19 cellular contexts compared by ENCODE assay signal in the genomic region with DNA sequence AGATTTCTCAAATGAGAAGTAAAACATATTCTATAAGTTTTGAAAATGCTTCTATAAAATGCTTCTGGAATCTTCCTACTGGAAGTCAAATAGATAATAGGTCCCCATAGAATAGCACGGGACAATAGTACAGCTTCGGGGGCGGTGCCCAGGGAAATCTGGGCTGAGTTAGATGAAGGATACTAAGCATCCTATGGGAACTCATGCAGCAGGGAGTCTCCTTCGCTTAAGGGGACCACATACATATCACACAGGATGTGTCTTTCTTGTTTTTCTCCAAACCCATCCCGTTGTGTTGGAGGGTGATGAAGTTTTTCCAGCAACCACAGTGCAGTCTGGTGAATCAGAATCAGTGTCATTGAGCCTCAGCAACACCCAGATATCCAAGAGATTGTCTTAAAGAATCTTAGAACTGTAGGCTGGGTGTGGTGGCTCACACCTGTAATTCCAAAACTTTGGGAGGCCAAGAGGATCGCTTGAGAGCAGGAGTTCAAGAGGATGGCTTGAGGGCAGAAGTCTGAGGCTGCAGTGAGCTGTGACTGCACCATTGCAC.
DNase-seq lines count a peak whose midpoint lies in the region; ATAC-seq and TF ChIP-seq lines count a peak whose summit lies in the region.
"Had no signal": no experiment of that assay in that cellular context is flagged by ENCODE, and none has a peak within 500 bp of the region (broad histone marks: within the 10 kb centered on the region; RNA-seq: fewer than 3 reads in every experiment).

No MANE protein-coding gene starts in this region.

- H3K4me3 ChIP-seq in naive thymus-derived CD4-positive, alpha-beta T cell (ENCODE audit: low read length), result no peak overlapping the region
- H3K4me3 ChIP-seq in adrenal gland (no peak overlapping the region), uterus (no peak overlapping the region)
- H3K4me3 ChIP-seq: smooth muscle cell, tibial nerve had no signal

- TF ChIP-seq POLR2A in adrenal gland (IDR thresholded peaks at IDR 0.05) (no peak), uterus (IDR thresholded peaks at IDR 0.05) (no peak)

- H3K36me3 ChIP-seq in KOPT-K1 (ENCODE audit: insufficient read depth, low read length) (peaks cover 5% of the 10 kb centered on the region; the same call in 1 of the 2 replicates), adrenal gland (replicated peaks in 1 of 2) (no peaks in the 10 kb centered on the region), uterus (no peaks in the 10 kb centered on the region)
- peaks cover 0 to 6% (median 0%) of the 10 kb centered on the region in 3 experiments for H3K36me3 ChIP-seq in naive thymus-derived CD4-positive, alpha-beta T cell (ENCODE audit: control insufficient read depth in 2 of 3, insufficient read depth in 3 of 3, low read length in 3 of 3)
- H3K36me3 ChIP-seq: BE2C had no signal

- POLR2A ChIA-PET in naive thymus-derived CD4-positive, alpha-beta T cell (lab: Charles Lee), result interaction anchor here (0.7 to 9.6 kb wide), 8 partner anchors 8 to 781 kb away, joined by 3 to 175 read pairs (median 8); no protein-coding TSS in a partner anchor

- H3K4me1 Mint-ChIP-seq in T-helper 1 cell treated with Interleukin-12 subunit alpha and Interleukin-12 subunit beta and Interleukin-4 antibody, amounts not matched to agents 30 μg/mL and 1 μg/mL, for 36 hours (ENCODE audit: low read depth), result peaks cover 37% of the 10 kb centered on the region
- H3K4me1 Mint-ChIP-seq in activated T-helper 1 cell treated with anti-CD3 and anti-CD28 coated beads, Interleukin-12 subunit alpha, Interleukin-12 subunit beta, Interleukin-2, Interleukin-4 antibody, amounts not matched to agents 30 ng/mL and 10 ng/mL and 1 ng/mL, durations not matched to agents 14 hours and 24 hours and 36 hours (ENCODE audit: low read depth), result peaks cover 48% of the 10 kb centered on the region
- H3K4me1 Mint-ChIP-seq in naive thymus-derived CD4-positive, alpha-beta T cell, result peaks cover 47 to 91% (median 83%) of the 10 kb centered on the region in 7 donors

- peaks cover 22% of the 10 kb centered on the region for H3K9me3 Mint-ChIP-seq in T-helper 1 cell treated with Interleukin-12 subunit alpha and Interleukin-12 subunit beta and Interleukin-4 antibody, amounts not matched to agents 30 μg/mL and 1 μg/mL, for 36 hours
- peaks cover 15% of the 10 kb centered on the region for H3K9me3 Mint-ChIP-seq in activated T-helper 1 cell treated with anti-CD3 and anti-CD28 coated beads, Interleukin-12 subunit alpha, Interleukin-12 subunit beta, Interleukin-2, Interleukin-4 antibody, amounts not matched to agents 30 ng/mL and 10 ng/mL and 1 ng/mL, durations not matched to agents 14 hours and 24 hours and 36 hours
- peaks cover 6 to 19% (median 10%) of the 10 kb centered on the region in 11 donors for H3K9me3 Mint-ChIP-seq in naive thymus-derived CD4-positive, alpha-beta T cell

- peak overlapping the region; percentile 69 for H3K27ac Mint-ChIP-seq in T-helper 1 cell treated with Interleukin-12 subunit alpha and Interleukin-12 subunit beta and Interleukin-4 antibody, amounts not matched to agents 30 μg/mL and 1 μg/mL, for 36 hours
- peak overlapping the region; percentile 72 for H3K27ac Mint-ChIP-seq in activated T-helper 1 cell treated with anti-CD3 and anti-CD28 coated beads, Interleukin-12 subunit alpha, Interleukin-12 subunit beta, Interleukin-2, Interleukin-4 antibody, amounts not matched to agents 30 ng/mL and 10 ng/mL and 1 ng/mL, durations not matched to agents 14 hours and 24 hours and 36 hours
- H3K27ac Mint-ChIP-seq in naive thymus-derived CD4-positive, alpha-beta T cell, result peak overlapping the region; percentile 69 to 98 (median 95)

- DNase-seq in T-helper 1 cell, result no peak
- DNase-seq in activated T-helper 1 cell treated with anti-CD3 and anti-CD28 coated beads, Interleukin-12 subunit alpha, Interleukin-12 subunit beta, Interleukin-2, Interleukin-4 antibody, amounts not matched to agents 30 ng/mL and 10 ng/mL and 1 ng/mL, durations not matched to agents 14 hours and 24 hours and 36 hours (ENCODE audit: low spot score), result no peak
- no peak for DNase-seq in naive thymus-derived CD4-positive, alpha-beta T cell
- no peak for DNase-seq in SKM-1 (lab: John Stamatoyannopoulos, UW; ENCODE audit: unreplicated experiment)
- DNase-seq in adrenal gland, result no peak
- no peak for DNase-seq in uterus
- DNase-seq: amygdala; BE2C; central memory CD4-positive, alpha-beta T cell; effector CD8-positive, alpha-beta T cell; glutamatergic neuron; NCI-H1694; SHP77 had no signal

- peaks cover 29% of the 10 kb centered on the region for H3K36me3 Mint-ChIP-seq in T-helper 1 cell treated with Interleukin-12 subunit alpha and Interleukin-12 subunit beta and Interleukin-4 antibody, amounts not matched to agents 30 μg/mL and 1 μg/mL, for 36 hours (ENCODE audit: low read depth)
- H3K36me3 Mint-ChIP-seq in activated T-helper 1 cell treated with anti-CD3 and anti-CD28 coated beads, Interleukin-12 subunit alpha, Interleukin-12 subunit beta, Interleukin-2, Interleukin-4 antibody, amounts not matched to agents 30 ng/mL and 10 ng/mL and 1 ng/mL, durations not matched to agents 14 hours and 24 hours and 36 hours (ENCODE audit: low read depth), result peaks cover 19% of the 10 kb centered on the region
- peaks cover 6 to 36% (median 30%) of the 10 kb centered on the region in 5 donors for H3K36me3 Mint-ChIP-seq in naive thymus-derived CD4-positive, alpha-beta T cell

- H3K9me3 ChIP-seq in KOPT-K1 (ENCODE audit: insufficient read depth, low read length, poor library complexity, severe bottlenecking), result peaks cover 18% of the 10 kb centered on the region
- H3K9me3 ChIP-seq in naive thymus-derived CD4-positive, alpha-beta T cell (ENCODE audit: control insufficient read depth in 2 of 3, low read length in 3 of 3), result peaks cover 0 to 6% (median 3%) of the 10 kb centered on the region in 3 experiments
- H3K9me3 ChIP-seq in adrenal gland (replicated peaks in 1 of 3), result peaks cover 0 to 6% (median 0%) of the 10 kb centered on the region in 3 donors
- H3K9me3 ChIP-seq in uterus, result no peaks in the 10 kb centered on the region
- H3K9me3 ChIP-seq: BE2C had no signal

- ATAC-seq in naive thymus-derived CD4-positive, alpha-beta T cell, result no peak
- ATAC-seq: left lobe of liver had no signal

- H3K27me3 ChIP-seq in naive thymus-derived CD4-positive, alpha-beta T cell (ENCODE audit: control insufficient read depth in 2 of 2, insufficient read depth in 2 of 2, low read length in 2 of 2), result no peaks in the 10 kb centered on the region
- H3K27me3 ChIP-seq in adrenal gland, result no peaks in the 10 kb centered on the region
- H3K27me3 ChIP-seq in uterus, result no peaks in the 10 kb centered on the region
- H3K27me3 ChIP-seq: BE2C, tibial nerve had no signal

- TF ChIP-seq CTCF in adrenal gland (IDR thresholded peaks at IDR 0.05) (no peak), uterus (IDR thresholded peaks at IDR 0.05) (no peak)

- H3K4me3 Mint-ChIP-seq in T-helper 1 cell treated with Interleukin-12 subunit alpha and Interleukin-12 subunit beta and Interleukin-4 antibody, amounts not matched to agents 30 μg/mL and 1 μg/mL, for 36 hours, result no peak overlapping the region
- no peak overlapping the region for H3K4me3 Mint-ChIP-seq in activated T-helper 1 cell treated with anti-CD3 and anti-CD28 coated beads, Interleukin-12 subunit alpha, Interleukin-12 subunit beta, Interleukin-2, Interleukin-4 antibody, amounts not matched to agents 30 ng/mL and 10 ng/mL and 1 ng/mL, durations not matched to agents 14 hours and 24 hours and 36 hours
- peak overlapping the region; percentile 3 to 84 (median 52) for H3K4me3 Mint-ChIP-seq in naive thymus-derived CD4-positive, alpha-beta T cell

- H3K27me3 Mint-ChIP-seq in T-helper 1 cell treated with Interleukin-12 subunit alpha and Interleukin-12 subunit beta and Interleukin-4 antibody, amounts not matched to agents 30 μg/mL and 1 μg/mL, for 36 hours (ENCODE audit: low read depth), result no peaks in the 10 kb centered on the region
- no peaks in the 10 kb centered on the region for H3K27me3 Mint-ChIP-seq in activated T-helper 1 cell treated with anti-CD3 and anti-CD28 coated beads, Interleukin-12 subunit alpha, Interleukin-12 subunit beta, Interleukin-2, Interleukin-4 antibody, amounts not matched to agents 30 ng/mL and 10 ng/mL and 1 ng/mL, durations not matched to agents 14 hours and 24 hours and 36 hours (ENCODE audit: insufficient read depth)
- no peaks in the 10 kb centered on the region for H3K27me3 Mint-ChIP-seq in naive thymus-derived CD4-positive, alpha-beta T cell

- intact Hi-C loops in activated T-helper 1 cell treated with anti-CD3 and anti-CD28 coated beads, Interleukin-12 subunit alpha, Interleukin-12 subunit beta, Interleukin-2, Interleukin-4 antibody, amounts not matched to agents 30 ng/mL and 10 ng/mL and 1 ng/mL, durations not matched to agents 14 hours and 24 hours and 36 hours (cut with micrococcal nuclease), result no loop called here
- intact Hi-C loops in naive thymus-derived CD4-positive, alpha-beta T cell (cut with micrococcal nuclease), result no loop called here
- intact Hi-C loops in adrenal gland (cut with DNase I) (no loop called here), uterus (cut with DNase I; ENCODE audit: low total_unique reads) (no loop called here)

- WGBS in adrenal gland, 4 donors, result 90 to 96% (median 93%) methylated on average over 5 to 6 of the region's 6 CpGs

- H3K4me1 ChIP-seq in naive thymus-derived CD4-positive, alpha-beta T cell (ENCODE audit: control insufficient read depth in 2 of 2, insufficient read depth in 2 of 2, low read length in 2 of 2), result peaks cover 24 to 57% of the 10 kb centered on the region in 2 donors
- no peaks in the 10 kb centered on the region for H3K4me1 ChIP-seq in adrenal gland (replicated peaks in 1 of 2)
- no peaks in the 10 kb centered on the region for H3K4me1 ChIP-seq in uterus
- H3K4me1 ChIP-seq: BE2C, tibial nerve had no signal

- CTCF ChIA-PET in naive thymus-derived CD4-positive, alpha-beta T cell (lab: Charles Lee), result interaction anchor here (0.6 to 1.3 kb wide), 2 partner anchors 56 to 82 kb away, joined by 3 read pairs; no protein-coding TSS in a partner anchor

- H3K27ac ChIP-seq in KOPT-K1 (ENCODE audit: low read depth, low read length, poor library complexity, severe bottlenecking) (peak overlapping the region; percentile 14), adrenal gland (no peak overlapping the region), uterus (no peak overlapping the region)
- H3K27ac ChIP-seq in naive thymus-derived CD4-positive, alpha-beta T cell (ENCODE audit: low read depth, low read length), result peak overlapping the region; percentile 50
- H3K27ac ChIP-seq: 22Rv1, tibial nerve had no signal

Comparison
In these comparisons a context has a peak if more than half of its experiments do, and no peak if none do; other contexts are left out.
1. H3K4me3 Mint-ChIP-seq: peak in naive thymus-derived CD4-positive, alpha-beta T cell (10 of 10); none in T-helper 1 cell treated with Interleukin-12 subunit alpha and Interleukin-12 subunit beta and Interleukin-4 antibody, amounts not matched to agents 30 μg/mL and 1 μg/mL, for 36 hours (single experiment) and activated T-helper 1 cell treated with anti-CD3 and anti-CD28 coated beads, Interleukin-12 subunit alpha, Interleukin-12 subunit beta, Interleukin-2, Interleukin-4 antibody, amounts not matched to agents 30 ng/mL and 10 ng/mL and 1 ng/mL, durations not matched to agents 14 hours and 24 hours and 36 hours (single experiment).
2. H3K27ac ChIP-seq: peak in KOPT-K1 (single experiment) and naive thymus-derived CD4-positive, alpha-beta T cell (single experiment); none in adrenal gland (0 of 5) and uterus (0 of 2).
3. Peak in every context shown above with its lines, with median percentiles within 50 percentile points of each other: H3K27ac Mint-ChIP-seq.